ENCODE assay signal across 39 cellular contexts in genomic region chr10:20515654-20516053, GRCh38.
"Had no signal": no experiment of that assay in that cellular context is flagged by ENCODE, and none has a peak within 500 bp of the region (broad histone marks: within the 10 kb centered on the region; RNA-seq: fewer than 3 reads in every experiment).

No MANE protein-coding gene starts in this region.

- H3K27ac Mint-ChIP-seq: activated naive CD4-positive, alpha-beta T cell treated with anti-CD3 and anti-CD28 coated beads for 36 hours; activated naive CD4-positive, alpha-beta T cell treated with anti-CD3 and anti-CD28 coated beads, Interleukin-2, amount 10 ng/mL, durations not matched to agents 7 days and 5 days; activated naive CD4-positive, alpha-beta T cell treated with anti-CD3 and anti-CD28 coated beads, Interleukin-2, amount 50 U/mL, for 24 hours; activated naive CD4-positive, alpha-beta T cell treated with anti-CD3 and anti-CD28 coated beads, Interleukin-2, amount 50 U/mL, for 72 hours; activated naive CD8-positive, alpha-beta T cell; activated naive CD8-positive, alpha-beta T cell treated with anti-CD3 and anti-CD28 coated beads for 36 hours; activated naive CD8-positive, alpha-beta T cell treated with anti-CD3 and anti-CD28 coated beads, Interleukin-2, amount 10 ng/mL, durations not matched to agents 7 days and 5 days; activated naive CD8-positive, alpha-beta T cell treated with anti-CD3 and anti-CD28 coated beads, Interleukin-2, amount 50 U/mL, for 24 hours; activated T-cell treated with anti-CD3 and anti-CD28 coated beads, Interleukin-2, amount 50 U/mL, for 24 hours; activated T-cell treated with anti-CD3 and anti-CD28 coated beads, Interleukin-2, amount 50 U/mL, for 72 hours; activated T-helper 1 cell treated with anti-CD3 and anti-CD28 coated beads, Interleukin-12 subunit alpha, Interleukin-12 subunit beta, Interleukin-2, Interleukin-4 antibody, amounts not matched to agents 30 ng/mL and 10 ng/mL and 1 ng/mL, durations not matched to agents 14 hours and 24 hours and 36 hours; activated T-helper 17 cell treated with anti-CD3 and anti-CD28 coated beads, Interleukin-2, amount 50 U/mL, for 72 hours; activated T-helper 2 cell treated with anti-CD3 and anti-CD28 coated beads, Interferon-gamma antibody, Interleukin-2, Interleukin-4, amounts not matched to agents 10 μg/mL and 5 μg/mL and 100 μg/mL, durations not matched to agents 14 hours and 24 hours and 36 hours; brain had no signal

- H3K36me3 ChIP-seq: adrenal gland, ascending aorta, brain microvascular endothelial cell, breast epithelium, cardiac muscle cell had no signal

- H3K9me3 Mint-ChIP-seq: activated naive CD4-positive, alpha-beta T cell treated with anti-CD3 and anti-CD28 coated beads for 36 hours; activated naive CD8-positive, alpha-beta T cell treated with anti-CD3 and anti-CD28 coated beads for 36 hours; brain had no signal

- H3K4me3 ChIP-seq: adrenal gland, ascending aorta, body of pancreas, breast epithelium, cardiac muscle cell had no signal

- H3K4me3 Mint-ChIP-seq: activated naive CD4-positive, alpha-beta T cell treated with anti-CD3 and anti-CD28 coated beads for 36 hours; activated naive CD4-positive, alpha-beta T cell treated with anti-CD3 and anti-CD28 coated beads, Interleukin-2, amount 10 ng/mL, durations not matched to agents 7 days and 5 days; activated naive CD4-positive, alpha-beta T cell treated with anti-CD3 and anti-CD28 coated beads, Interleukin-2, amount 50 U/mL, for 24 hours; activated naive CD8-positive, alpha-beta T cell; activated naive CD8-positive, alpha-beta T cell treated with anti-CD3 and anti-CD28 coated beads for 36 hours; activated naive CD8-positive, alpha-beta T cell treated with anti-CD3 and anti-CD28 coated beads, Interleukin-2, amount 10 ng/mL, durations not matched to agents 7 days and 5 days; activated naive CD8-positive, alpha-beta T cell treated with anti-CD3 and anti-CD28 coated beads, Interleukin-2, amount 50 U/mL, for 24 hours; activated T-cell treated with anti-CD3 and anti-CD28 coated beads, Interleukin-2, amount 50 U/mL, for 24 hours; activated T-cell treated with anti-CD3 and anti-CD28 coated beads, Interleukin-2, amount 50 U/mL, for 4 hours; activated T-cell treated with anti-CD3 and anti-CD28 coated beads, Interleukin-2, amount 50 U/mL, for 72 hours; activated T-helper 1 cell treated with anti-CD3 and anti-CD28 coated beads, Interleukin-12 subunit alpha, Interleukin-12 subunit beta, Interleukin-2, Interleukin-4 antibody, amounts not matched to agents 30 ng/mL and 10 ng/mL and 1 ng/mL, durations not matched to agents 14 hours and 24 hours and 36 hours; activated T-helper 17 cell treated with anti-CD3 and anti-CD28 coated beads, Interleukin-2, amount 50 U/mL, for 72 hours; brain; central memory CD8-positive, alpha-beta T cell had no signal

- H3K4me1 ChIP-seq: adrenal gland, ascending aorta, body of pancreas, breast epithelium had no signal

- DNase-seq: activated effector memory CD4-positive, alpha-beta T cell treated with anti-CD3 and anti-CD28 coated beads, Interleukin-2, amount 50 U/mL, for 16 hours; activated effector memory CD4-positive, alpha-beta T cell treated with Interleukin-2 at 50 U/mL for 16 hours; activated gamma-delta T cell; activated gamma-delta T cell treated with Interleukin-2 at 50 U/mL for 16 hours; activated naive CD4-positive, alpha-beta T cell; activated naive CD4-positive, alpha-beta T cell treated with anti-CD3 and anti-CD28 coated beads for 36 hours; activated naive CD4-positive, alpha-beta T cell treated with anti-CD3 and anti-CD28 coated beads, Interleukin-2, amount 10 ng/mL, durations not matched to agents 7 days and 5 days; activated naive CD4-positive, alpha-beta T cell treated with anti-CD3 and anti-CD28 coated beads, Interleukin-2, amount 50 U/mL, for 16 hours; activated naive CD4-positive, alpha-beta T cell treated with Interleukin-2 at 50 U/mL for 16 hours; activated naive CD8-positive, alpha-beta T cell treated with anti-CD3 and anti-CD28 coated beads for 36 hours; activated naive CD8-positive, alpha-beta T cell treated with anti-CD3 and anti-CD28 coated beads, Interleukin-2, amount 10 ng/mL, durations not matched to agents 7 days and 5 days; activated naive CD8-positive, alpha-beta T cell treated with anti-CD3 and anti-CD28 coated beads, Interleukin-2, amount 50 U/mL, for 24 hours; activated T-cell treated with anti-CD3 and anti-CD28 coated beads for 4 hours; activated T-cell treated with anti-CD3 and anti-CD28 coated beads, Interleukin-2, amount 50 U/mL, for 1 hour; activated T-cell treated with anti-CD3 and anti-CD28 coated beads, Interleukin-2, amount 50 U/mL, for 24 hours; activated T-cell treated with anti-CD3 and anti-CD28 coated beads, Interleukin-2, amount 50 U/mL, for 4 hours; activated T-cell treated with anti-CD3 and anti-CD28 coated beads, Interleukin-2, amount 50 U/mL, for 48 hours; activated T-cell treated with anti-CD3 and anti-CD28 coated beads, Interleukin-2, amount 50 U/mL, for 72 hours; adrenal gland; amniotic stem cell; amygdala; anterior cingulate cortex; aorta; body of pancreas; brain microvascular endothelial cell; caudate nucleus; central memory CD4-positive, alpha-beta T cell; cerebellar nuclear complex had no signal

- H3K27me3 Mint-ChIP-seq: activated naive CD4-positive, alpha-beta T cell treated with anti-CD3 and anti-CD28 coated beads, Interleukin-2, amount 10 ng/mL, durations not matched to agents 7 days and 5 days; activated naive CD4-positive, alpha-beta T cell treated with anti-CD3 and anti-CD28 coated beads, Interleukin-2, amount 50 U/mL, for 24 hours; activated naive CD8-positive, alpha-beta T cell; activated naive CD8-positive, alpha-beta T cell treated with anti-CD3 and anti-CD28 coated beads for 36 hours; activated naive CD8-positive, alpha-beta T cell treated with anti-CD3 and anti-CD28 coated beads, Interleukin-2, amount 10 ng/mL, durations not matched to agents 7 days and 5 days; activated naive CD8-positive, alpha-beta T cell treated with anti-CD3 and anti-CD28 coated beads, Interleukin-2, amount 50 U/mL, for 24 hours; activated T-cell treated with anti-CD3 and anti-CD28 coated beads, Interleukin-2, amount 50 U/mL, for 24 hours; activated T-helper 17 cell treated with anti-CD3 and anti-CD28 coated beads, Interleukin-2, amount 50 U/mL, for 72 hours; brain; central memory CD8-positive, alpha-beta T cell had no signal

- H3K9me3 ChIP-seq: adrenal gland, ascending aorta, body of pancreas, breast epithelium had no signal

- ATAC-seq: activated naive CD4-positive, alpha-beta T cell treated with anti-CD3 and anti-CD28 coated beads, Interleukin-2, amount 50 U/mL, for 72 hours; activated naive CD8-positive, alpha-beta T cell treated with anti-CD3 and anti-CD28 coated beads, Interleukin-2, amount 50 U/mL, for 24 hours; activated T-cell treated with anti-CD3 and anti-CD28 coated beads, Interleukin-2, amount 50 U/mL, for 4 hours; activated T-cell treated with anti-CD3 and anti-CD28 coated beads, Interleukin-2, amount 50 U/mL, for 72 hours; activated T-helper 17 cell treated with anti-CD3 and anti-CD28 coated beads, Interleukin-2, amount 50 U/mL, for 72 hours; body of pancreas had no signal

- H3K4me1 Mint-ChIP-seq: activated naive CD4-positive, alpha-beta T cell treated with anti-CD3 and anti-CD28 coated beads, Interleukin-2, amount 10 ng/mL, durations not matched to agents 7 days and 5 days; activated naive CD4-positive, alpha-beta T cell treated with anti-CD3 and anti-CD28 coated beads, Interleukin-2, amount 50 U/mL, for 24 hours; activated naive CD8-positive, alpha-beta T cell treated with anti-CD3 and anti-CD28 coated beads for 36 hours; activated naive CD8-positive, alpha-beta T cell treated with anti-CD3 and anti-CD28 coated beads, Interleukin-2, amount 10 ng/mL, durations not matched to agents 7 days and 5 days; activated naive CD8-positive, alpha-beta T cell treated with anti-CD3 and anti-CD28 coated beads, Interleukin-2, amount 50 U/mL, for 24 hours; activated T-helper 17 cell treated with anti-CD3 and anti-CD28 coated beads, Interleukin-2, amount 50 U/mL, for 72 hours; brain; central memory CD8-positive, alpha-beta T cell had no signal

- H3K36me3 Mint-ChIP-seq: activated naive CD4-positive, alpha-beta T cell treated with anti-CD3 and anti-CD28 coated beads, Interleukin-2, amount 10 ng/mL, durations not matched to agents 7 days and 5 days; activated naive CD4-positive, alpha-beta T cell treated with anti-CD3 and anti-CD28 coated beads, Interleukin-2, amount 50 U/mL, for 24 hours; activated naive CD4-positive, alpha-beta T cell treated with anti-CD3 and anti-CD28 coated beads, Interleukin-2, amount 50 U/mL, for 72 hours; activated naive CD8-positive, alpha-beta T cell; activated naive CD8-positive, alpha-beta T cell treated with anti-CD3 and anti-CD28 coated beads for 36 hours; activated naive CD8-positive, alpha-beta T cell treated with anti-CD3 and anti-CD28 coated beads, Interleukin-2, amount 10 ng/mL, durations not matched to agents 7 days and 5 days; brain had no signal

- H3K27me3 ChIP-seq: adrenal gland, ascending aorta, body of pancreas, brain microvascular endothelial cell, breast epithelium, cardiac muscle cell had no signal

- H3K27ac ChIP-seq: adrenal gland, ascending aorta, body of pancreas, brain microvascular endothelial cell, breast epithelium, cardiac muscle cell had no signal
